ENCODE assay signal across 25 cellular contexts in genomic region chr3:13158871-13159270, GRCh38.
"Had no signal": no experiment of that assay in that cellular context is flagged by ENCODE, and none has a peak within 500 bp of the region (broad histone marks: within the 10 kb centered on the region; RNA-seq: fewer than 3 reads in every experiment).

No MANE protein-coding gene starts in this region.

- DNase-seq: activated CD4-positive, alpha-beta memory T cell treated with anti-CD3 and anti-CD28 coated beads for 36 hours; activated CD4-positive, alpha-beta T cell treated with anti-CD3 and anti-CD28 coated beads, Interleukin-2, amount 10 ng/mL, durations not matched to agents 7 days and 5 days; activated CD4-positive, CD25-positive, alpha-beta regulatory T cell; activated gamma-delta T cell; activated naive CD4-positive, alpha-beta T cell treated with anti-CD3 and anti-CD28 coated beads, Interleukin-2, amount 50 U/mL, for 16 hours; activated naive CD8-positive, alpha-beta T cell treated with anti-CD3 and anti-CD28 coated beads, Interleukin-2, amount 10 ng/mL, durations not matched to agents 7 days and 5 days; activated T-cell treated with anti-CD3 and anti-CD28 coated beads for 4 hours; activated T-cell treated with anti-CD3 and anti-CD28 coated beads, Interleukin-2, amount 50 U/mL, for 48 hours; adrenal gland; Karpas-422; MM.1S; NCI-H1105; NCI-H1436; NCI-H1694 treated with DMSO at 0.1 percent for 48 hours; NCI-H2029 treated with DMSO at 0.1 percent for 48 hours; NCI-H345; NCI-H510A; NCI-H526 treated with DMSO at 0.1 percent for 48 hours; NCI-H82; SIG-M5; T-cell; T-helper 2 cell; T1000 had no signal

- H3K36me3 ChIP-seq: adrenal gland had no signal

- H3K27me3 ChIP-seq: adrenal gland had no signal

- H3K4me1 ChIP-seq: adrenal gland had no signal

- H3K4me3 ChIP-seq: adrenal gland, SK-N-MC had no signal

- H3K27ac ChIP-seq: adrenal gland, SK-N-MC, VCaP had no signal
